ENCODE assay signal across 10 cellular contexts in genomic region chrX:7252013-7252610, GRCh38.
A peak's percentile ranks its signal among the peaks of the same experiment; 100 is the strongest.
DNase-seq lines count a peak whose midpoint lies in the region; ATAC-seq and FAIRE-seq lines count a peak whose summit lies in the region.
"Had no signal": no experiment of that assay in that cellular context is flagged by ENCODE, and none has a peak within 500 bp of the region (broad histone marks: within the 10 kb centered on the region; RNA-seq: fewer than 3 reads in every experiment).

No MANE protein-coding gene starts in this region.

- H3K4me3 ChIP-seq in small intestine (ENCODE audit: low read depth in 1 of 2, low read length in 2 of 2): no peak overlapping the region
- no peak overlapping the region for H3K4me3 ChIP-seq in SJCRH30
- H3K4me3 ChIP-seq: skin epidermis had no signal

- DNase-seq in HPDE6-E6E7 (ENCODE audit: extremely low spot score) (peak; percentile 33), T47D (ENCODE audit: low read depth in 1 of 2, low spot score in 1 of 2) (peak; percentile 31 to 91), small intestine (peak; percentile 43), germinal center (ENCODE audit: low spot score) (no peak), SJCRH30 (no peak)
- DNase-seq in activated naive CD4-positive, alpha-beta T cell (lab: John Stamatoyannopoulos, UW): no peak
- DNase-seq: activated naive CD8-positive, alpha-beta T cell treated with anti-CD3 and anti-CD28 coated beads, Interleukin-2, amount 50 U/mL, for 24 hours; T-cell had no signal

- no peaks in the 10 kb centered on the region for H3K36me3 ChIP-seq in small intestine (ENCODE audit: control insufficient read depth in 2 of 2, insufficient read depth in 2 of 2, low read length in 2 of 2)
- H3K36me3 ChIP-seq in SJCRH30: no peaks in the 10 kb centered on the region

- ATAC-seq in GM19035 (IDR thresholded peaks at IDR 0.05; ENCODE audit: unreplicated experiment): peak; percentile 53
- ATAC-seq: activated naive CD8-positive, alpha-beta T cell treated with anti-CD3 and anti-CD28 coated beads, Interleukin-2, amount 50 U/mL, for 24 hours; T-cell had no signal

- H3K4me1 ChIP-seq in small intestine (ENCODE audit: control insufficient read depth in 2 of 2, insufficient read depth in 1 of 2, low read depth in 1 of 2, low read length in 1 of 2): peaks cover 0 to 3% of the 10 kb centered on the region in 2 donors
- H3K4me1 ChIP-seq in SJCRH30: no peaks in the 10 kb centered on the region

- WGBS in small intestine, 3 donors: 18 to 53% (median 18%) methylated on average over 5 of the region's 5 CpGs

- FAIRE-seq in small intestine (lab: Jason Lieb, UNC): no peak

- H3K27me3 ChIP-seq in small intestine (ENCODE audit: control insufficient read depth in 2 of 2, insufficient read depth in 2 of 2, low read length in 2 of 2) (no peaks in the 10 kb centered on the region), SJCRH30 (no peaks in the 10 kb centered on the region)

- in situ Hi-C loops in T47D (cut with HindIII; ENCODE audit: low pct_unique_long_range_greater_than_20kb, low sequenced_read_pairs): no loop called here

- H3K9me3 ChIP-seq in small intestine (ENCODE audit: control insufficient read depth, low read depth): no peaks in the 10 kb centered on the region
- H3K9me3 ChIP-seq in SJCRH30 (replicated peaks): no peaks in the 10 kb centered on the region

- H3K27ac ChIP-seq in small intestine (ENCODE audit: low read depth in 1 of 2, low read length in 1 of 2): no peak overlapping the region
- no peak overlapping the region for H3K27ac ChIP-seq in SJCRH30
- H3K27ac ChIP-seq: skin epidermis had no signal

Comparison
In these comparisons a context has a peak if more than half of its experiments do, and no peak if none do; other contexts are left out.
1. DNase-seq: peak in HPDE6-E6E7 (single experiment), T47D (2 of 2) and small intestine (single experiment); none in activated naive CD4-positive, alpha-beta T cell (0 of 4), germinal center (single experiment) and SJCRH30 (0 of 2).